In genomic region chr10:30893208-30893607, GRCh38 we compare ENCODE assay signal across 17 cellular contexts.
DNase-seq lines count a peak whose midpoint lies in the region; ATAC-seq and TF ChIP-seq lines count a peak whose summit lies in the region.
"Had no signal": no experiment of that assay in that cellular context is flagged by ENCODE, and none has a peak within 500 bp of the region (broad histone marks: within the 10 kb centered on the region; RNA-seq: fewer than 3 reads in every experiment).

No MANE protein-coding gene starts in this region.

- ATAC-seq in natural killer cell (no peak), left ventricle myocardium superior (no peak), HG02798 (IDR thresholded peaks at IDR 0.05; ENCODE audit: poor library complexity, unreplicated experiment) (no peak)
- ATAC-seq: HepG2, SK-N-SH treated with all-trans-retinoic acid at 6 μM for 48 hours had no signal

- no peaks in the 10 kb centered on the region for H3K9me3 Mint-ChIP-seq in natural killer cell

- H3K36me3 Mint-ChIP-seq in natural killer cell, result no peaks in the 10 kb centered on the region

- H3K27ac Mint-ChIP-seq in natural killer cell, result no peak overlapping the region

- H3K27me3 Mint-ChIP-seq in natural killer cell (ENCODE audit: low read depth in 2 of 2), result no peaks in the 10 kb centered on the region

- intact Hi-C loops in natural killer cell (cut with micrococcal nuclease) (no loop called here), left ventricle myocardium superior (cut with micrococcal nuclease) (no loop called here)

- H3K4me3 ChIP-seq in choroid plexus epithelial cell (ENCODE audit: low read depth, low read length), result no peak overlapping the region
- H3K4me3 ChIP-seq in fibroblast of pulmonary artery (replicated peaks; ENCODE audit: low read depth, low read length), result no peak overlapping the region
- no peak overlapping the region for H3K4me3 ChIP-seq in BE2C (ENCODE audit: low read depth, low read length)
- H3K4me3 ChIP-seq: BLaER1 treated with 17β-estradiol and CSF1 and Interleukin-3, amounts not matched to agents 10 nM and 100 nM had no signal

- no peaks in the 10 kb centered on the region for H3K4me1 ChIP-seq in BE2C
- H3K4me1 ChIP-seq: BLaER1 treated with 17β-estradiol and CSF1 and Interleukin-3, amounts not matched to agents 10 nM and 100 nM had no signal

- H3K4me3 Mint-ChIP-seq in natural killer cell, result no peak overlapping the region

- TF ChIP-seq CTCF in choroid plexus epithelial cell (conservative IDR thresholded peaks at IDR 0.05; ENCODE audit: low read depth, low read length), result no peak
- no peak for TF ChIP-seq CTCF in fibroblast of pulmonary artery (IDR thresholded peaks at IDR 0.05; ENCODE audit: low read length, missing control alignments)
- no peak for TF ChIP-seq CTCF in BE2C (IDR thresholded peaks at IDR 0.05; ENCODE audit: low read depth, low read length)
- no peak for TF ChIP-seq CTCF in natural killer cell (IDR thresholded peaks at IDR 0.05)

- H3K27me3 ChIP-seq in BE2C, result no peaks in the 10 kb centered on the region
- H3K27me3 ChIP-seq: BLaER1 treated with 17β-estradiol and CSF1 and Interleukin-3, amounts not matched to agents 10 nM and 100 nM had no signal

- H3K36me3 ChIP-seq in BE2C, result no peaks in the 10 kb centered on the region
- H3K36me3 ChIP-seq: BLaER1 treated with 17β-estradiol and CSF1 and Interleukin-3, amounts not matched to agents 10 nM and 100 nM had no signal

- peak; percentile 56 for DNase-seq in HCEC 1CT
- peak; percentile 9 for DNase-seq in choroid plexus epithelial cell (ENCODE audit: low read depth)
- DNase-seq in fibroblast of pulmonary artery (ENCODE audit: low read depth), result peak; percentile 20
- DNase-seq in BE2C, result no peak
- no peak for DNase-seq in natural killer cell
- no peak for DNase-seq in left ventricle myocardium superior
- DNase-seq: Karpas-422, NCI-H1417, NCI-H2029, NCI-H2171 treated with DMSO at 0.1 percent for 48 hours, NCI-H510A, NCI-H82, SHP77 had no signal

- H3K4me1 Mint-ChIP-seq in natural killer cell, result no peaks in the 10 kb centered on the region

- H3K9me3 ChIP-seq in BE2C, result no peaks in the 10 kb centered on the region
- H3K9me3 ChIP-seq: BLaER1 treated with 17β-estradiol and CSF1 and Interleukin-3, amounts not matched to agents 10 nM and 100 nM had no signal

Comparison
In these comparisons a context has a peak if more than half of its experiments do, and no peak if none do; other contexts are left out.
1. DNase-seq: peak in HCEC 1CT (single experiment), choroid plexus epithelial cell (single experiment) and fibroblast of pulmonary artery (single experiment); none in BE2C (single experiment), natural killer cell (single experiment) and left ventricle myocardium superior (single experiment).